15 cellular contexts compared by ENCODE assay signal in genomic region chr13:30123575-30123974, GRCh38.
DNase-seq lines count a peak whose midpoint lies in the region; ATAC-seq and TF ChIP-seq lines count a peak whose summit lies in the region.
"Had no signal": no experiment of that assay in that cellular context is flagged by ENCODE, and none has a peak within 500 bp of the region (broad histone marks: within the 10 kb centered on the region; RNA-seq: fewer than 3 reads in every experiment).

No MANE protein-coding gene starts in this region.

- no peak overlapping the region for H2AK5ac ChIP-seq in neuronal stem cell (ENCODE audit: low read depth, low read length)

- no peaks in the 10 kb centered on the region for H3K36me3 ChIP-seq in Loucy (ENCODE audit: insufficient read depth, low read length)
- no peaks in the 10 kb centered on the region for H3K36me3 ChIP-seq in neuronal stem cell (replicated peaks in 1 of 2; ENCODE audit: control insufficient read depth in 2 of 2, insufficient read depth in 2 of 2, low read length in 2 of 2)
- H3K36me3 ChIP-seq: BLaER1 treated with 17β-estradiol and CSF1 and Interleukin-3, amounts not matched to agents 10 nM and 100 nM had no signal

- no peaks in the 10 kb centered on the region for H3K79me2 ChIP-seq in Loucy (ENCODE audit: insufficient read depth, low read length)

- H3K27me3 ChIP-seq in Loucy (ENCODE audit: insufficient read depth, low read length, poor library complexity, severe bottlenecking) (no peaks in the 10 kb centered on the region), neuronal stem cell (ENCODE audit: control insufficient read depth in 3 of 3, insufficient read depth in 3 of 3, low read depth in 1 of 3, low read length in 3 of 3) (peaks cover 0 to 27% (median 0%) of the 10 kb centered on the region in 3 experiments)
- H3K27me3 ChIP-seq: BLaER1 treated with 17β-estradiol and CSF1 and Interleukin-3, amounts not matched to agents 10 nM and 100 nM had no signal

- H3K9me3 ChIP-seq in Loucy (ENCODE audit: insufficient read depth, low read depth, low read length) = no peaks in the 10 kb centered on the region
- no peaks in the 10 kb centered on the region for H3K9me3 ChIP-seq in neuronal stem cell (replicated peaks in 1 of 2; ENCODE audit: control insufficient read depth in 2 of 2, insufficient read depth in 1 of 2, low read depth in 1 of 2, low read length in 2 of 2)
- H3K9me3 ChIP-seq: BLaER1 treated with 17β-estradiol and CSF1 and Interleukin-3, amounts not matched to agents 10 nM and 100 nM had no signal

- DNase-seq in central memory CD8-positive, alpha-beta T cell (ENCODE audit: low spot score in 2 of 2) = no peak
- DNase-seq in neuronal stem cell (ENCODE audit: low spot score) (no peak), mesothelial cell of epicardium (ENCODE audit: low spot score in 2 of 2, unreplicated experiment in 2 of 2) (no peak)
- DNase-seq in stimulated activated naive B cell treated with anti-CD40 and anti-IgM and Interleukin-4, amounts not matched to agents 10 μg/mL and 1 μg/mL and 100 μg/mL, for 72 hours = no peak
- DNase-seq in stimulated activated naive CD8-positive, alpha-beta T cell treated with anti-CD3 and anti-CD28 coated beads, Interleukin-15, amount 100 ng/mL, for 72 hours = no peak
- DNase-seq: ACHN; CD4-positive, CD25-positive, alpha-beta regulatory T cell; DMS53; GF-D8; H7 had no signal

- H3K23ac ChIP-seq in neuronal stem cell (ENCODE audit: low read depth, low read length, poor library complexity) = no peak overlapping the region

- H3K18ac ChIP-seq in neuronal stem cell (ENCODE audit: low read length) = peak overlapping the region; percentile 8

- H3K9me2 ChIP-seq in Loucy (replicated peaks; ENCODE audit: low read depth, low read length) = no peaks in the 10 kb centered on the region

- ATAC-seq in central memory CD8-positive, alpha-beta T cell (replicated peaks; ENCODE audit: extremely low read depth, poor library complexity, severe bottlenecking) = no peak
- no peak for ATAC-seq in stimulated activated naive B cell treated with anti-CD40 and anti-IgM and Interleukin-4, amounts not matched to agents 10 μg/mL and 1 μg/mL and 100 μg/mL, for 72 hours (replicated peaks)
- no peak for ATAC-seq in stimulated activated naive CD8-positive, alpha-beta T cell treated with anti-CD3 and anti-CD28 coated beads, Interleukin-15, amount 100 ng/mL, for 72 hours
- ATAC-seq in esophagus mucosa (no peak), GM21423 (IDR thresholded peaks at IDR 0.05; ENCODE audit: unreplicated experiment) (no peak)
- ATAC-seq: GM23338 had no signal

- no peak overlapping the region for H4K8ac ChIP-seq in neuronal stem cell (ENCODE audit: low read depth, low read length)

- no peak overlapping the region for H3K4ac ChIP-seq in neuronal stem cell (ENCODE audit: low read length)

- H3K4me1 Mint-ChIP-seq in central memory CD8-positive, alpha-beta T cell = peaks cover 39% of the 10 kb centered on the region
- H3K4me1 Mint-ChIP-seq in stimulated activated naive B cell treated with anti-CD40 and anti-IgM and Interleukin-4, amounts not matched to agents 10 μg/mL and 1 μg/mL and 100 μg/mL, for 72 hours = peaks cover 36 to 44% of the 10 kb centered on the region in 2 donors
- peaks cover 39% of the 10 kb centered on the region for H3K4me1 Mint-ChIP-seq in stimulated activated naive CD8-positive, alpha-beta T cell treated with anti-CD3 and anti-CD28 coated beads, Interleukin-15, amount 100 ng/mL, for 72 hours
- peaks cover 38% of the 10 kb centered on the region for H3K4me1 Mint-ChIP-seq in mesothelial cell of epicardium

- H3K4me1 ChIP-seq in Loucy (ENCODE audit: insufficient read depth, low read length, poor library complexity, severe bottlenecking) (peaks cover 68% of the 10 kb centered on the region), neuronal stem cell (ENCODE audit: control insufficient read depth in 2 of 2, insufficient read depth in 1 of 2, low read depth in 1 of 2, low read length in 2 of 2) (peaks cover 0 to 3% of the 10 kb centered on the region in 2 donors)

- H3K4me3 Mint-ChIP-seq in central memory CD8-positive, alpha-beta T cell = no peak overlapping the region
- H3K4me3 Mint-ChIP-seq in stimulated activated naive B cell treated with anti-CD40 and anti-IgM and Interleukin-4, amounts not matched to agents 10 μg/mL and 1 μg/mL and 100 μg/mL, for 72 hours = no peak overlapping the region
- no peak overlapping the region for H3K4me3 Mint-ChIP-seq in stimulated activated naive CD8-positive, alpha-beta T cell treated with anti-CD3 and anti-CD28 coated beads, Interleukin-15, amount 100 ng/mL, for 72 hours
- H3K4me3 Mint-ChIP-seq in mesothelial cell of epicardium = no peak overlapping the region
- H3K4me3 Mint-ChIP-seq: GM23338 had no signal

- H3K4me3 ChIP-seq in Loucy (ENCODE audit: low read length, poor library complexity, severe bottlenecking) (no peak overlapping the region), neuronal stem cell (ENCODE audit: low read length in 2 of 2) (no peak overlapping the region)
- H3K4me3 ChIP-seq: BLaER1 treated with 17β-estradiol and CSF1 and Interleukin-3, amounts not matched to agents 10 nM and 100 nM; GM23338 had no signal

- peaks cover 2% of the 10 kb centered on the region for H3K36me3 Mint-ChIP-seq in central memory CD8-positive, alpha-beta T cell (ENCODE audit: insufficient read depth)
- no peaks in the 10 kb centered on the region for H3K36me3 Mint-ChIP-seq in stimulated activated naive B cell treated with anti-CD40 and anti-IgM and Interleukin-4, amounts not matched to agents 10 μg/mL and 1 μg/mL and 100 μg/mL, for 72 hours
- no peaks in the 10 kb centered on the region for H3K36me3 Mint-ChIP-seq in mesothelial cell of epicardium
- H3K36me3 Mint-ChIP-seq: CD4-positive, CD25-positive, alpha-beta regulatory T cell had no signal

- no peaks in the 10 kb centered on the region for H3K79me1 ChIP-seq in neuronal stem cell (ENCODE audit: low read depth, low read length)

- no peak overlapping the region for H4K91ac ChIP-seq in neuronal stem cell (ENCODE audit: low read depth, low read length, poor library complexity)

- H3K4me2 ChIP-seq in Loucy (ENCODE audit: low read depth, low read length, poor library complexity, severe bottlenecking) = no peak overlapping the region
- H3K4me2 ChIP-seq in neuronal stem cell (ENCODE audit: insufficient read depth, low read length, poor library complexity, severe bottlenecking) = no peak overlapping the region
- H3K4me2 ChIP-seq: GM23338 had no signal

- H2BK12ac ChIP-seq in neuronal stem cell (ENCODE audit: low read length) = no peak overlapping the region

- no peak overlapping the region for H2BK15ac ChIP-seq in neuronal stem cell (ENCODE audit: low read length)

- no peaks in the 10 kb centered on the region for H3K27me3 Mint-ChIP-seq in central memory CD8-positive, alpha-beta T cell
- peaks cover 9 to 11% of the 10 kb centered on the region in 2 donors for H3K27me3 Mint-ChIP-seq in stimulated activated naive B cell treated with anti-CD40 and anti-IgM and Interleukin-4, amounts not matched to agents 10 μg/mL and 1 μg/mL and 100 μg/mL, for 72 hours
- no peaks in the 10 kb centered on the region for H3K27me3 Mint-ChIP-seq in stimulated activated naive CD8-positive, alpha-beta T cell treated with anti-CD3 and anti-CD28 coated beads, Interleukin-15, amount 100 ng/mL, for 72 hours
- no peaks in the 10 kb centered on the region for H3K27me3 Mint-ChIP-seq in mesothelial cell of epicardium (ENCODE audit: low read depth)
- H3K27me3 Mint-ChIP-seq: CD4-positive, CD25-positive, alpha-beta regulatory T cell had no signal

- H3K9ac ChIP-seq in Loucy (ENCODE audit: low read depth, low read length, poor library complexity, severe bottlenecking) (no peak overlapping the region), neuronal stem cell (ENCODE audit: low read depth, low read length, poor library complexity) (no peak overlapping the region)
- H3K9ac ChIP-seq: BLaER1 treated with 17β-estradiol and CSF1 and Interleukin-3, amounts not matched to agents 10 nM and 100 nM had no signal

- no peak overlapping the region for H2BK120ac ChIP-seq in neuronal stem cell (ENCODE audit: low read depth, low read length)

- H3K9me3 Mint-ChIP-seq in central memory CD8-positive, alpha-beta T cell = no peaks in the 10 kb centered on the region
- no peaks in the 10 kb centered on the region for H3K9me3 Mint-ChIP-seq in stimulated activated naive B cell treated with anti-CD40 and anti-IgM and Interleukin-4, amounts not matched to agents 10 μg/mL and 1 μg/mL and 100 μg/mL, for 72 hours
- no peaks in the 10 kb centered on the region for H3K9me3 Mint-ChIP-seq in stimulated activated naive CD8-positive, alpha-beta T cell treated with anti-CD3 and anti-CD28 coated beads, Interleukin-15, amount 100 ng/mL, for 72 hours
- no peaks in the 10 kb centered on the region for H3K9me3 Mint-ChIP-seq in mesothelial cell of epicardium
- H3K9me3 Mint-ChIP-seq: CD4-positive, CD25-positive, alpha-beta regulatory T cell; GM23338 had no signal

- H3K27ac Mint-ChIP-seq in central memory CD8-positive, alpha-beta T cell (ENCODE audit: low read depth) = peak overlapping the region; percentile 42
- peak overlapping the region; percentile 3 for H3K27ac Mint-ChIP-seq in stimulated activated naive B cell treated with anti-CD40 and anti-IgM and Interleukin-4, amounts not matched to agents 10 μg/mL and 1 μg/mL and 100 μg/mL, for 72 hours
- H3K27ac Mint-ChIP-seq in stimulated activated naive CD8-positive, alpha-beta T cell treated with anti-CD3 and anti-CD28 coated beads, Interleukin-15, amount 100 ng/mL, for 72 hours = peak overlapping the region in 1 of 2 donors; percentile 49
- H3K27ac Mint-ChIP-seq in mesothelial cell of epicardium = no peak overlapping the region
- H3K27ac Mint-ChIP-seq: GM23338 had no signal

- H2BK5ac ChIP-seq in neuronal stem cell (ENCODE audit: low read length) = no peak overlapping the region

- no CpG with 5 or more reads among the region's 8 CpGs for WGBS in neuronal stem cell (ENCODE audit: extremely low coverage in 2 of 2, insufficient read length in 2 of 2, insufficient replicate concordance in 1 of 2), 2 donors

- H2AFZ ChIP-seq in Loucy (ENCODE audit: low read length) = no peak overlapping the region
- H2AFZ ChIP-seq in neuronal stem cell (ENCODE audit: low read length) = no peak overlapping the region
- H2AFZ ChIP-seq: GM23338 had no signal

- peaks cover 13% of the 10 kb centered on the region for H3F3A ChIP-seq in Loucy (ENCODE audit: low read depth)

- H3K27ac ChIP-seq in neuronal stem cell (replicated peaks; ENCODE audit: low read length) = no peak overlapping the region
- H3K27ac ChIP-seq: BLaER1 treated with 17β-estradiol and CSF1 and Interleukin-3, amounts not matched to agents 10 nM and 100 nM had no signal

- no peaks in the 10 kb centered on the region for H4K20me1 ChIP-seq in Loucy (ENCODE audit: insufficient read depth, low read length, poor library complexity, severe bottlenecking)
- H4K20me1 ChIP-seq: BLaER1 treated with 17β-estradiol and CSF1 and Interleukin-3, amounts not matched to agents 10 nM and 100 nM had no signal

- H3K14ac ChIP-seq in neuronal stem cell (ENCODE audit: low read length) = no peak overlapping the region

- TF ChIP-seq CTCF in Loucy (conservative IDR thresholded peaks at IDR 0.05; ENCODE audit: low read length) (0 out of 2 replicates have a peak, but pooled peaks have one; percentile 13), mesothelial cell of epicardium (IDR thresholded peaks at IDR 0.05; ENCODE audit: unreplicated experiment) (no peak)
